Comparison of ENCODE assay signal across 24 cellular contexts in genomic region chr5:54095969-54096368, GRCh38.
"Had no signal": no experiment of that assay in that cellular context is flagged by ENCODE, and none has a peak within 500 bp of the region (broad histone marks: within the 10 kb centered on the region; RNA-seq: fewer than 3 reads in every experiment).

No MANE protein-coding gene starts in this region.

- DNase-seq: activated CD4-positive, alpha-beta T cell treated with anti-CD3 and anti-CD28 coated beads, Interleukin-2, amount 50 U/mL, for 1 hour; activated CD4-positive, CD25-positive, alpha-beta regulatory T cell; activated CD8-positive, alpha-beta memory T cell treated with anti-CD3 and anti-CD28 coated beads, Interleukin-2, amount 50 U/mL, for 4 hours; activated CD8-positive, alpha-beta T cell treated with anti-CD3 and anti-CD28 coated beads for 36 hours; activated gamma-delta T cell treated with Interleukin-2 at 50 U/mL for 16 hours; activated naive CD4-positive, alpha-beta T cell treated with anti-CD3 and anti-CD28 coated beads, Interleukin-2, amount 10 ng/mL, durations not matched to agents 7 days and 5 days; activated naive CD8-positive, alpha-beta T cell treated with anti-CD3 and anti-CD28 coated beads for 36 hours; activated T-cell treated with anti-CD3 and anti-CD28 coated beads, Interleukin-2, amount 50 U/mL, for 72 hours; brain microvascular endothelial cell; Kasumi-1; KBM-7; NCI-H1105 treated with DMSO at 0.1 percent for 48 hours; NCI-H1436 treated with DMSO at 0.1 percent for 48 hours; NCI-H187; NCI-H510A treated with DMSO at 0.1 percent for 48 hours; T-helper 17 cell; T-helper 9 cell had no signal

- H3K36me3 Mint-ChIP-seq: activated naive CD4-positive, alpha-beta T cell treated with anti-CD3 and anti-CD28 coated beads, Interleukin-2, amount 10 ng/mL, durations not matched to agents 7 days and 5 days; activated naive CD8-positive, alpha-beta T cell treated with anti-CD3 and anti-CD28 coated beads for 36 hours had no signal

- H3K9me3 Mint-ChIP-seq: activated CD8-positive, alpha-beta T cell treated with anti-CD3 and anti-CD28 coated beads for 36 hours; activated naive CD4-positive, alpha-beta T cell treated with anti-CD3 and anti-CD28 coated beads, Interleukin-2, amount 10 ng/mL, durations not matched to agents 7 days and 5 days; activated naive CD8-positive, alpha-beta T cell treated with anti-CD3 and anti-CD28 coated beads for 36 hours; activated T-cell treated with anti-CD3 and anti-CD28 coated beads, Interleukin-2, amount 50 U/mL, for 72 hours; activated T-helper 2 cell treated with anti-CD3 and anti-CD28 coated beads, Interferon-gamma antibody, Interleukin-2, Interleukin-4, amounts not matched to agents 10 μg/mL and 5 μg/mL and 100 μg/mL, durations not matched to agents 14 hours and 24 hours and 36 hours had no signal

- H3K4me1 Mint-ChIP-seq: activated naive CD4-positive, alpha-beta T cell treated with anti-CD3 and anti-CD28 coated beads, Interleukin-2, amount 10 ng/mL, durations not matched to agents 7 days and 5 days; activated naive CD8-positive, alpha-beta T cell treated with anti-CD3 and anti-CD28 coated beads for 36 hours had no signal

- H3K4me3 ChIP-seq: cardiac muscle cell, SJSA1 had no signal

- H3K9me3 ChIP-seq: SJSA1 had no signal

- H3K27ac ChIP-seq: brain microvascular endothelial cell, cardiac muscle cell, SJSA1, VCaP had no signal

- H3K4me3 Mint-ChIP-seq: activated CD8-positive, alpha-beta T cell treated with anti-CD3 and anti-CD28 coated beads for 36 hours; activated naive CD4-positive, alpha-beta T cell treated with anti-CD3 and anti-CD28 coated beads, Interleukin-2, amount 10 ng/mL, durations not matched to agents 7 days and 5 days; activated naive CD8-positive, alpha-beta T cell treated with anti-CD3 and anti-CD28 coated beads for 36 hours; activated T-cell treated with anti-CD3 and anti-CD28 coated beads, Interleukin-2, amount 50 U/mL, for 72 hours; T-helper 17 cell had no signal

- H3K27me3 ChIP-seq: brain microvascular endothelial cell, cardiac muscle cell, SJSA1 had no signal

- H3K27ac Mint-ChIP-seq: activated CD8-positive, alpha-beta T cell treated with anti-CD3 and anti-CD28 coated beads for 36 hours; activated naive CD4-positive, alpha-beta T cell treated with anti-CD3 and anti-CD28 coated beads, Interleukin-2, amount 10 ng/mL, durations not matched to agents 7 days and 5 days; activated naive CD8-positive, alpha-beta T cell treated with anti-CD3 and anti-CD28 coated beads for 36 hours; activated T-helper 2 cell treated with anti-CD3 and anti-CD28 coated beads, Interferon-gamma antibody, Interleukin-2, Interleukin-4, amounts not matched to agents 10 μg/mL and 5 μg/mL and 100 μg/mL, durations not matched to agents 14 hours and 24 hours and 36 hours; T-helper 17 cell had no signal

- H3K36me3 ChIP-seq: brain microvascular endothelial cell, cardiac muscle cell, SJSA1 had no signal

- ATAC-seq: activated CD8-positive, alpha-beta T cell treated with anti-CD3 and anti-CD28 coated beads for 36 hours; activated T-cell treated with anti-CD3 and anti-CD28 coated beads, Interleukin-2, amount 50 U/mL, for 72 hours; Right ventricle myocardium inferior; SK-N-SH treated with all-trans-retinoic acid at 6 μM for 48 hours; T-helper 17 cell had no signal

- FAIRE-seq: colon had no signal

- H3K27me3 Mint-ChIP-seq: activated CD8-positive, alpha-beta T cell treated with anti-CD3 and anti-CD28 coated beads for 36 hours; activated naive CD4-positive, alpha-beta T cell treated with anti-CD3 and anti-CD28 coated beads, Interleukin-2, amount 10 ng/mL, durations not matched to agents 7 days and 5 days; activated naive CD8-positive, alpha-beta T cell treated with anti-CD3 and anti-CD28 coated beads for 36 hours; T-helper 17 cell had no signal
